Comparison of ENCODE assay signal across 2 cellular contexts in genomic region chr16:740764-741505, GRCh38.
TF ChIP-seq lines count a peak whose summit lies in the region.

CIAO3 (minus strand) TSS chr16:740997; CDS start chr16:740985, 12 bp downstream.

TF ChIP-seq in IMR-90, 13 proteins besides CTCF, POLR2A, EP300 and RAD21 (continued from another document):
- TF ChIP-seq MAFK (IDR thresholded peaks at IDR 0.05; ENCODE audit: low read depth, low read length) (no peak), MAZ (IDR thresholded peaks at IDR 0.05; ENCODE audit: borderline replicate concordance, low read depth, low read length) (peak; percentile 17; the same call in 1 of the 2 replicates), CHD1 (IDR thresholded peaks at IDR 0.05; ENCODE audit: low read depth, low read length) (no peak), MXI1 (IDR thresholded peaks at IDR 0.05; ENCODE audit: borderline replicate concordance, low read depth, low read length) (peak; percentile 57; the same call in 1 of the 2 replicates), RCOR1 (IDR thresholded peaks at IDR 0.05; ENCODE audit: insufficient replicate concordance, low read length) (no peak), FOS (IDR thresholded peaks at IDR 0.05; ENCODE audit: low read depth, low read length) (peak; percentile 18; the same call in 1 of the 2 replicates), RFX5 (IDR thresholded peaks at IDR 0.05; ENCODE audit: low read depth, low read length) (no peak), USF2 (IDR thresholded peaks at IDR 0.05; ENCODE audit: low read depth, low read length) (no peak)

TF ChIP-seq in PFSK-1, 5 proteins besides CTCF, POLR2A, EP300 and RAD21 (continued from another document):
- TF ChIP-seq REST (IDR thresholded peaks at IDR 0.05; ENCODE audit: insufficient read depth in 1 of 2, low read depth in 2 of 2, low read length in 2 of 2) (no peak), TAF1 (IDR thresholded peaks at IDR 0.05; ENCODE audit: borderline replicate concordance, insufficient read depth, low read length) (peak; percentile 94)
